Comparison of ENCODE assay signal across 9 cellular contexts in genomic region chr2:15940661-15941482, GRCh38. TPM values are rescaled to one million over a fixed set of nuclear protein-coding genes. Genes with fewer than 3 reads are reported as not detected.
DNase-seq lines count a peak whose midpoint lies in the region; ATAC-seq, FAIRE-seq and TF ChIP-seq lines count a peak whose summit lies in the region.
"Had no signal": no experiment of that assay in that cellular context is flagged by ENCODE, and none has a peak within 500 bp of the region (broad histone marks: within the 10 kb centered on the region; RNA-seq: fewer than 3 reads in every experiment).

No MANE protein-coding gene starts in this region.

- no peaks in the 10 kb centered on the region for H3K9me3 ChIP-seq in Panc1 (ENCODE audit: control insufficient read depth, insufficient read depth, low read depth, low read length)
- H3K9me3 ChIP-seq in trophoblast cell (ENCODE audit: insufficient read depth, low read depth, low read length) = no peaks in the 10 kb centered on the region

- no peak overlapping the region for H2AK5ac ChIP-seq in trophoblast cell (ENCODE audit: low read length)

- peaks cover 29% of the 10 kb centered on the region for H3K79me1 ChIP-seq in trophoblast cell (ENCODE audit: low read length)

- peak overlapping the region; percentile 41 for H3K9ac ChIP-seq in trophoblast cell (ENCODE audit: low read length)

- intact Hi-C loops in Panc1 (cut with micrococcal nuclease; ENCODE audit: unreplicated experiment) = loop anchor here (2.0 to 10.0 kb wide), 3 partner anchors 324 to 668 kb away; no protein-coding TSS in a partner anchor

- H2BK12ac ChIP-seq in trophoblast cell (ENCODE audit: low read length) = peak overlapping the region; percentile 71

- H3K18ac ChIP-seq in trophoblast cell (ENCODE audit: low read length) = peak overlapping the region; percentile 61

- H3K79me2 ChIP-seq in trophoblast cell (ENCODE audit: control insufficient read depth, insufficient read depth, low read length, poor library complexity) = peaks cover 27% of the 10 kb centered on the region

- TF ChIP-seq CTCF in Panc1 (IDR thresholded peaks at IDR 0.05) = no peak

- H2BK120ac ChIP-seq in trophoblast cell (ENCODE audit: insufficient read depth, low read length, poor library complexity) = peak overlapping the region; percentile 48

- H3K4ac ChIP-seq in trophoblast cell (ENCODE audit: low read depth, low read length) = peak overlapping the region; percentile 98

- no TSS peak for BruUV-seq in Panc1 (replicated peaks; lab: Mats Ljungman, UMichigan)

- H3K23ac ChIP-seq in trophoblast cell (ENCODE audit: low read length) = no peak overlapping the region

- CTCF ChIA-PET in Panc1 (lab: Charles Lee) = no interaction called here

- H3K4me3 ChIP-seq in Panc1 (ENCODE audit: low read depth in 2 of 2, low read length in 2 of 2) (peak overlapping the region; percentile 12 to 46; a peak in 2 of 4 replicates), trophoblast cell (ENCODE audit: low read depth, low read length) (peak overlapping the region; percentile 92)

- no peak overlapping the region for H4K12ac ChIP-seq in trophoblast cell (ENCODE audit: low read depth, low read length)

- no CpG with 5 or more reads among the region's 52 CpGs for whole genome bisulfite sequencing in trophoblast cell (ENCODE audit: extremely low coverage, insufficient coverage, insufficient read length)

- POLR2A ChIA-PET in Panc1 (lab: Charles Lee) = no interaction called here

- DNase-seq in GM12891 (ENCODE audit: insufficient read length, low spot score) (peak; percentile 22), Panc1 (ENCODE audit: low read depth, low spot score) (no peak), globus pallidus (ENCODE audit: low spot score) (peak; percentile 51), trophoblast cell (peak; percentile 86 to 90), GM19238 (ENCODE audit: insufficient read length, low spot score) (no peak), erythroblast (lab: John Stamatoyannopoulos, UW) (no peak), KG1 (lab: John Stamatoyannopoulos, UW) (no peak)

- ATAC-seq in Panc1 (peak; percentile 51), GM18511 (IDR thresholded peaks at IDR 0.05; ENCODE audit: unreplicated experiment) (no peak)

- H3K27ac ChIP-seq in Panc1 (ENCODE audit: low read length) = no peak overlapping the region
- peak overlapping the region; percentile 86 for H3K27ac ChIP-seq in trophoblast cell (ENCODE audit: low read depth, low read length)

- H3K4me1 ChIP-seq in Panc1 (ENCODE audit: control insufficient read depth, insufficient read depth, low read length) (peaks cover 12% of the 10 kb centered on the region), trophoblast cell (ENCODE audit: control insufficient read depth in 1 of 2, insufficient read depth in 2 of 2, low read length in 2 of 2) (peaks cover 5 to 10% of the 10 kb centered on the region in 2 experiments)

- peak overlapping the region; percentile 84 for H4K8ac ChIP-seq in trophoblast cell (ENCODE audit: low read depth, low read length)

- TF ChIP-seq POLR2A in GM12891 (IDR thresholded peaks at IDR 0.05; ENCODE audit: low read depth, low read length) = no peak
- no peak for TF ChIP-seq POLR2A in erythroblast (IDR thresholded peaks at IDR 0.05; ENCODE audit: low read length)

- in situ Hi-C loops in Panc1 (cut with HindIII; ENCODE audit: low pct_unique_long_range_greater_than_20kb, low sequenced_read_pairs) = no loop called here

- H3K36me3 ChIP-seq in Panc1 (ENCODE audit: control insufficient read depth, insufficient read depth, low read length) (no peaks in the 10 kb centered on the region), trophoblast cell (ENCODE audit: control insufficient read depth in 1 of 2, insufficient read depth in 2 of 2, low read length in 2 of 2) (peaks cover 6 to 14% of the 10 kb centered on the region in 2 experiments)

- peak overlapping the region; percentile 96 for H2AFZ ChIP-seq in trophoblast cell (ENCODE audit: insufficient read depth, low read length, poor library complexity)

- H3K14ac ChIP-seq in trophoblast cell (ENCODE audit: low read length) = peak overlapping the region; percentile 62

- no peak for FAIRE-seq in GM12891 (lab: Jason Lieb, UNC)

- peak overlapping the region; percentile 92 for H2BK5ac ChIP-seq in trophoblast cell (ENCODE audit: low read depth, low read length, poor library complexity)

- H3K27me3 ChIP-seq in Panc1 (ENCODE audit: control insufficient read depth, insufficient read depth, low read length) (peaks cover 26% of the 10 kb centered on the region), trophoblast cell (ENCODE audit: insufficient read depth, low read length) (no peaks in the 10 kb centered on the region)

- peak overlapping the region; percentile 96 for H3K4me2 ChIP-seq in trophoblast cell (ENCODE audit: low read length)

- peak overlapping the region; percentile 80 for H4K91ac ChIP-seq in trophoblast cell (ENCODE audit: low read depth, low read length)

TF ChIP-seq in GM12891, 5 proteins besides CTCF, POLR2A, EP300 and RAD21:
- TF ChIP-seq SPI1 (IDR thresholded peaks at IDR 0.05; ENCODE audit: low read depth, low read length) (no peak), POU2F2 (IDR thresholded peaks at IDR 0.05; ENCODE audit: low read depth, low read length) (no peak), POLR2AphosphoS5 (IDR thresholded peaks at IDR 0.05; ENCODE audit: low read depth, low read length) (no peak), PAX5 (IDR thresholded peaks at IDR 0.05; ENCODE audit: insufficient read depth, low read length, severe bottlenecking) (no peak), TAF1 (IDR thresholded peaks at IDR 0.05; ENCODE audit: low read depth, low read length) (no peak)

RNA-seq across cellular contexts. Expression of gene MYCN, which starts 0.5 kb away (rescaled TPM):
- polyA plus RNA-seq in GM12891 (2012; ENCODE audit: low read depth, missing spikeins) = not detected
- total RNA-seq in Panc1 (2021; ENCODE audit: unreplicated experiment) = not detected
- 0.13 TPM for polyA plus RNA-seq in Panc1 (2012; ENCODE audit: insufficient read length)
- polyA plus RNA-seq in trophoblast cell (2013) = 104 and 113 TPM in 2 replicates
- total RNA-seq: fibroblast of lung had no signal
- polyA plus RNA-seq: fibroblast of lung had no signal

Comparison
In these comparisons a context has a peak if more than half of its experiments do, and no peak if none do; other contexts are left out.
1. DNase-seq: peak in GM12891 (single experiment), globus pallidus (single experiment) and trophoblast cell (2 of 2); none in Panc1 (single experiment), GM19238 (single experiment), erythroblast (0 of 2) and KG1 (single experiment).